ENCODE assay signal across 12 cellular contexts in genomic region chr20:34042286-34042685, GRCh38. TPM values are rescaled to one million over a fixed set of nuclear protein-coding genes. Genes with fewer than 3 reads are reported as not detected.
DNase-seq lines count a peak whose midpoint lies in the region; ATAC-seq and TF ChIP-seq lines count a peak whose summit lies in the region.
"Had no signal": no experiment of that assay in that cellular context is flagged by ENCODE, and none has a peak within 500 bp of the region (broad histone marks: within the 10 kb centered on the region; RNA-seq: fewer than 3 reads in every experiment).

No MANE protein-coding gene starts in this region.

- peaks cover 49% of the 10 kb centered on the region for H3K4me1 Mint-ChIP-seq in activated T-cell treated with anti-CD3 and anti-CD28 coated beads, Interleukin-2, amount 50 U/mL, for 72 hours (ENCODE audit: low read depth)
- H3K4me1 Mint-ChIP-seq in activated T-cell treated with anti-CD3 and anti-CD28 coated beads, Interleukin-2, amount 50 U/mL, for 4 hours (ENCODE audit: low read depth) = peaks cover 86% of the 10 kb centered on the region
- H3K4me1 Mint-ChIP-seq in effector memory CD8-positive, alpha-beta T cell (ENCODE audit: low read depth in 2 of 2) = peaks cover 65 to 90% of the 10 kb centered on the region in 2 donors

- H3K36me3 Mint-ChIP-seq in activated T-cell treated with anti-CD3 and anti-CD28 coated beads, Interleukin-2, amount 50 U/mL, for 72 hours (ENCODE audit: insufficient read depth in 2 of 2) = no peaks in the 10 kb centered on the region
- H3K36me3 Mint-ChIP-seq in activated T-cell treated with anti-CD3 and anti-CD28 coated beads, Interleukin-2, amount 50 U/mL, for 4 hours (ENCODE audit: insufficient read depth) = peaks cover 4% of the 10 kb centered on the region
- peaks cover 22% of the 10 kb centered on the region for H3K36me3 Mint-ChIP-seq in effector memory CD8-positive, alpha-beta T cell (ENCODE audit: insufficient read depth)

- no peak overlapping the region for H2AFZ ChIP-seq in SK-N-SH (ENCODE audit: low read depth)

- H3K27ac Mint-ChIP-seq in activated T-cell treated with anti-CD3 and anti-CD28 coated beads, Interleukin-2, amount 50 U/mL, for 72 hours = peak overlapping the region; percentile 29
- peak overlapping the region; percentile 89 to 91 for H3K27ac Mint-ChIP-seq in effector memory CD8-positive, alpha-beta T cell

- no peaks in the 10 kb centered on the region for H3K36me3 ChIP-seq in psoas muscle (ENCODE audit: insufficient read depth in 1 of 2, low read depth in 1 of 2)
- H3K36me3 ChIP-seq in SK-N-SH (replicated peaks in 1 of 2; ENCODE audit: control insufficient read depth in 1 of 2, insufficient read depth in 2 of 2, low read length in 1 of 2) = peaks cover 0 to 2% of the 10 kb centered on the region in 2 experiments
- H3K36me3 ChIP-seq: uterus had no signal

- no peak overlapping the region for H3K9ac ChIP-seq in SK-N-SH

- no peak for ATAC-seq in activated T-cell treated with anti-CD3 and anti-CD28 coated beads, Interleukin-2, amount 50 U/mL, for 72 hours (replicated peaks in 1 of 2)
- no peak for ATAC-seq in activated T-cell treated with anti-CD3 and anti-CD28 coated beads, Interleukin-2, amount 50 U/mL, for 4 hours
- ATAC-seq in effector memory CD8-positive, alpha-beta T cell (replicated peaks) = peak; percentile 78
- ATAC-seq in psoas muscle (peak; percentile 70 to 85 (median 80)), HG02852 (IDR thresholded peaks at IDR 0.05; ENCODE audit: unreplicated experiment) (no peak), HG02870 (IDR thresholded peaks at IDR 0.05; ENCODE audit: unreplicated experiment) (no peak)
- ATAC-seq: GM12878 had no signal

- intact Hi-C loops in psoas muscle (cut with DNase I) = loop anchor here in 1 of 2 donors (2.0 kb wide), 1 partner anchor 49 kb away; the partner anchor contains the start of gene RALY

- DNase-seq in activated T-cell treated with anti-CD3 and anti-CD28 coated beads, Interleukin-2, amount 50 U/mL, for 72 hours = no peak
- no peak for DNase-seq in activated T-cell treated with anti-CD3 and anti-CD28 coated beads, Interleukin-2, amount 50 U/mL, for 4 hours
- peak; percentile 94 for DNase-seq in NCI-H2029 treated with DMSO at 0.1 percent for 48 hours (lab: John Stamatoyannopoulos, UW)
- DNase-seq in effector memory CD8-positive, alpha-beta T cell = no peak
- DNase-seq in psoas muscle = no peak
- no peak for DNase-seq in SK-N-SH
- DNase-seq: activated B cell treated with CpG ODN at 0.5 μM for 24 hours, activated T-cell treated with anti-CD3 and anti-CD28 coated beads for 4 hours, uterus had no signal

- TF ChIP-seq CTCF in psoas muscle (IDR thresholded peaks at IDR 0.05) (no peak), SK-N-SH (IDR thresholded peaks at IDR 0.05) (no peak)

- peaks cover 83% of the 10 kb centered on the region for H3K4me1 ChIP-seq in psoas muscle
- peaks cover 0 to 35% of the 10 kb centered on the region in 2 experiments; a peak in 1 of 4 replicates for H3K4me1 ChIP-seq in SK-N-SH (ENCODE audit: control insufficient read depth in 1 of 2, insufficient read depth in 2 of 2, low read depth in 1 of 2, low read length in 1 of 2)

- H4K20me1 ChIP-seq in SK-N-SH (ENCODE audit: insufficient read depth) = peaks cover 97% of the 10 kb centered on the region

- TF ChIP-seq RAD21 in SK-N-SH (IDR thresholded peaks at IDR 0.05; ENCODE audit: low read length) = no peak

- no peaks in the 10 kb centered on the region for H3F3A ChIP-seq in SK-N-SH (replicated peaks; ENCODE audit: insufficient read depth)

- H3K9me3 ChIP-seq in psoas muscle (no peaks in the 10 kb centered on the region), SK-N-SH (no peaks in the 10 kb centered on the region)
- H3K9me3 ChIP-seq: uterus had no signal

- H3K27ac ChIP-seq in psoas muscle = peak overlapping the region; percentile 86
- peak overlapping the region in 1 of 2 experiments; percentile 69; a peak in 2 of 4 replicates for H3K27ac ChIP-seq in SK-N-SH (ENCODE audit: low read depth in 2 of 2, low read length in 1 of 2)
- H3K27ac ChIP-seq: uterus had no signal

- POLR2A ChIA-PET in SK-N-SH (lab: Yijun Ruan, JAX) = no interaction called here

- TF ChIP-seq EP300 in SK-N-SH (IDR thresholded peaks at IDR 0.05; ENCODE audit: borderline replicate concordance in 1 of 2, low read depth in 1 of 2, low read length in 1 of 2) = no peak

- H3K9me3 Mint-ChIP-seq in activated T-cell treated with anti-CD3 and anti-CD28 coated beads, Interleukin-2, amount 50 U/mL, for 72 hours = no peaks in the 10 kb centered on the region
- no peaks in the 10 kb centered on the region for H3K9me3 Mint-ChIP-seq in activated T-cell treated with anti-CD3 and anti-CD28 coated beads, Interleukin-2, amount 50 U/mL, for 4 hours
- H3K9me3 Mint-ChIP-seq in effector memory CD8-positive, alpha-beta T cell = no peaks in the 10 kb centered on the region
- H3K9me3 Mint-ChIP-seq: activated B cell treated with CpG ODN at 0.5 μM for 24 hours had no signal

- H3K4me3 ChIP-seq in psoas muscle = no peak overlapping the region
- H3K4me3 ChIP-seq in SK-N-SH (ENCODE audit: low read depth in 2 of 2, low read length in 1 of 2) = no peak overlapping the region
- H3K4me3 ChIP-seq: GM12878, uterus had no signal

- no peaks in the 10 kb centered on the region for H3K9me2 ChIP-seq in SK-N-SH

- no peaks in the 10 kb centered on the region for H3K27me3 ChIP-seq in psoas muscle (ENCODE audit: insufficient read depth in 3 of 3, low read length in 2 of 3)
- H3K27me3 ChIP-seq in SK-N-SH (ENCODE audit: insufficient read depth) = no peaks in the 10 kb centered on the region
- H3K27me3 ChIP-seq: uterus had no signal

- no peak overlapping the region for H3K4me2 ChIP-seq in SK-N-SH

- H3K79me2 ChIP-seq in SK-N-SH (ENCODE audit: insufficient read depth) = peaks cover 96% of the 10 kb centered on the region

- WGBS in psoas muscle, 3 donors = 15 to 32% (median 22%) methylated on average over 3 of the region's 3 CpGs
- WGBS in SK-N-SH (ENCODE audit: low lambda C conversion rate) = 89% methylated on average over 3 of the region's 3 CpGs

- CTCF ChIA-PET in SK-N-SH (lab: Yijun Ruan, JAX) = interaction anchor here (0.6 to 2.1 kb wide), 9 partner anchors 13 to 349 kb away, joined by 3 to 8 read pairs (median 4); no protein-coding TSS in a partner anchor

- H3K27me3 Mint-ChIP-seq in activated T-cell treated with anti-CD3 and anti-CD28 coated beads, Interleukin-2, amount 50 U/mL, for 72 hours (ENCODE audit: low read depth) = no peaks in the 10 kb centered on the region
- H3K27me3 Mint-ChIP-seq in activated T-cell treated with anti-CD3 and anti-CD28 coated beads, Interleukin-2, amount 50 U/mL, for 4 hours (ENCODE audit: low read depth) = no peaks in the 10 kb centered on the region
- no peaks in the 10 kb centered on the region for H3K27me3 Mint-ChIP-seq in effector memory CD8-positive, alpha-beta T cell
- H3K27me3 Mint-ChIP-seq: activated B cell treated with CpG ODN at 0.5 μM for 24 hours had no signal

- no peak overlapping the region for H3K4me3 Mint-ChIP-seq in activated T-cell treated with anti-CD3 and anti-CD28 coated beads, Interleukin-2, amount 50 U/mL, for 72 hours
- H3K4me3 Mint-ChIP-seq in activated T-cell treated with anti-CD3 and anti-CD28 coated beads, Interleukin-2, amount 50 U/mL, for 4 hours = no peak overlapping the region
- H3K4me3 Mint-ChIP-seq in effector memory CD8-positive, alpha-beta T cell = peak overlapping the region in 1 of 2 donors; percentile 25
- H3K4me3 Mint-ChIP-seq: activated B cell treated with CpG ODN at 0.5 μM for 24 hours had no signal

TF ChIP-seq in SK-N-SH, 30 proteins besides CTCF, POLR2A, EP300 and RAD21:
- no peak for TF ChIP-seq GATA2 (CRISPR knock-in tag; IDR thresholded peaks at IDR 0.05)
- no peak for TF ChIP-seq ELF1 (IDR thresholded peaks at IDR 0.05)

RNA-seq across cellular contexts. Expression of gene RALY, which starts 48.6 kb away (rescaled TPM):
- 100 to 1,000 TPM; 148 to 164 TPM for total RNA-seq in activated T-cell treated with anti-CD3 and anti-CD28 coated beads, Interleukin-2, amount 50 U/mL, for 72 hours
- total RNA-seq in activated T-cell treated with anti-CD3 and anti-CD28 coated beads, Interleukin-2, amount 50 U/mL, for 4 hours = 100 to 1,000 TPM; 142 to 148 (median 144) TPM
- total RNA-seq in psoas muscle = 100 to 1,000 TPM in 2 of 4 donors, 10 to 100 TPM in 2; 92.3 to 120 (median 98.8) TPM
- polyA plus RNA-seq in psoas muscle (100 to 1,000 TPM; 139 to 325 (median 151) TPM), SK-N-SH (2012; rRNA removed) (123 and 130 TPM in 2 replicates)
- polyA plus RNA-seq in SK-N-SH (2012; cell fraction: cytosol; rRNA removed) = 71.6 and 108 TPM in 2 replicates
- 68.3 and 69.8 TPM in 2 replicates for polyA plus RNA-seq in SK-N-SH (2012; cell fraction: nucleus; rRNA removed)

Comparison
In these comparisons a context has a peak if more than half of its experiments do, and no peak if none do; other contexts are left out.
1. ATAC-seq: peak in effector memory CD8-positive, alpha-beta T cell (single experiment) and psoas muscle (4 of 4); none in activated T-cell treated with anti-CD3 and anti-CD28 coated beads, Interleukin-2, amount 50 U/mL, for 72 hours (0 of 2), activated T-cell treated with anti-CD3 and anti-CD28 coated beads, Interleukin-2, amount 50 U/mL, for 4 hours (0 of 2), HG02852 (single experiment) and HG02870 (single experiment).